In the genomic region with DNA sequence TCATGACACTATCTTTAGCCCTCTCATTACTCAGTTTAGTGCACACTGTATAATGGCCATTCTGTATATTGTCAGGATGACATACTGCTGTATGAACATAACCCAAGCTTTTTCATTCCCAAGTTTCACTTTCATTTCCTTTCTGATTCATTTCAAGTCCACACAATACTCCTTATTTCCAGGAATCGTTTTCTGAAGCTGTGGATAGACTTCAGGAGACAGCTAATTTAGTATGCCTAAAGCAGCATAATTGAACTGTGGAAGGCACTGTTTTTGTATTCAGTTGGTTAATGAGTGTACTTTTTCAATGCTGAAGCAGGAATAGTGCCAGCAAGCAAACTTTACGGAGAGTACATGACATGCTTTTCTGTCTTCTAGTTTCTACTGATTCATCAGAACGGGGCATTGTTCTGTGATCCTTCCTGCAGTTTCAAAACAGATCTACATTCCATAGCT, we compare ENCODE assay signal across 14 cellular contexts.
A peak's percentile ranks its signal among the peaks of the same experiment; 100 is the strongest.
DNase-seq lines count a peak whose midpoint lies in the region; ATAC-seq and TF ChIP-seq lines count a peak whose summit lies in the region.
"Had no signal": no experiment of that assay in that cellular context is flagged by ENCODE, and none has a peak within 500 bp of the region (broad histone marks: within the 10 kb centered on the region; RNA-seq: fewer than 3 reads in every experiment).

No MANE protein-coding gene starts in this region.

- DNase-seq in EL = peak; percentile 51
- DNase-seq in SK-MEL-5 (ENCODE audit: low read depth, low spot score) = peak; percentile 41
- DNase-seq in fibroblast of pulmonary artery (ENCODE audit: low read depth) = peak; percentile 27
- DNase-seq in pons (ENCODE audit: low spot score) = peak; percentile 66
- DNase-seq in putamen (ENCODE audit: low spot score) = no peak
- DNase-seq in NCI-H226 = no peak
- DNase-seq in stimulated activated CD4-positive, alpha-beta T cell treated with anti-CD3 and anti-CD28 coated beads, Interleukin-12 subunit alpha, Interleukin-12 subunit beta, amount 100 ng/mL, for 4 hours = no peak
- DNase-seq: activated CD4-positive, alpha-beta memory T cell treated with anti-CD3 and anti-CD28 coated beads for 36 hours; activated naive CD4-positive, alpha-beta T cell treated with Interleukin-2 at 50 U/mL for 16 hours; CD4-positive, CD25-positive, alpha-beta regulatory T cell; mucosa of descending colon; NCI-H2029 treated with DMSO at 0.1 percent for 48 hours; T-helper 2 cell had no signal

- in situ Hi-C loops in SK-MEL-5 (cut with HindIII; ENCODE audit: low pct_unique_long_range_greater_than_20kb, low sequenced_read_pairs) = no loop called here

- ATAC-seq in HG03520 (IDR thresholded peaks at IDR 0.05; ENCODE audit: unreplicated experiment) = no peak
- ATAC-seq: mucosa of descending colon had no signal

- no peak for TF ChIP-seq CTCF in fibroblast of pulmonary artery (IDR thresholded peaks at IDR 0.05; ENCODE audit: low read length, missing control alignments)

- no peak overlapping the region for H3K4me3 ChIP-seq in fibroblast of pulmonary artery (replicated peaks; ENCODE audit: low read depth, low read length)
- H3K4me3 ChIP-seq: mucosa of descending colon had no signal

Comparison
In these comparisons a context has a peak if more than half of its experiments do, and no peak if none do; other contexts are left out.
1. DNase-seq: peak in EL (single experiment), SK-MEL-5 (single experiment), fibroblast of pulmonary artery (single experiment) and pons (single experiment); none in putamen (single experiment), NCI-H226 (single experiment) and stimulated activated CD4-positive, alpha-beta T cell treated with anti-CD3 and anti-CD28 coated beads, Interleukin-12 subunit alpha, Interleukin-12 subunit beta, amount 100 ng/mL, for 4 hours (single experiment).